In genomic region chr12:67151891-67152290, GRCh38 we compare ENCODE assay signal across 18 cellular contexts.
"Had no signal": no experiment of that assay in that cellular context is flagged by ENCODE, and none has a peak within 500 bp of the region (broad histone marks: within the 10 kb centered on the region; RNA-seq: fewer than 3 reads in every experiment).

No MANE protein-coding gene starts in this region.

- H3K27me3 ChIP-seq: foreskin keratinocyte, stomach, tibial artery had no signal

- H3K9me3 ChIP-seq: stomach, tibial artery had no signal

- H3K4me1 ChIP-seq: foreskin keratinocyte, stomach, tibial artery had no signal

- H3K27ac ChIP-seq: foreskin keratinocyte, stomach, tibial artery had no signal

- DNase-seq: activated CD4-positive, alpha-beta T cell treated with anti-CD3 and anti-CD28 coated beads for 4 hours; activated CD8-positive, alpha-beta T cell treated with anti-CD3 and anti-CD28 coated beads, Interleukin-2, amount 10 ng/mL, durations not matched to agents 7 days and 5 days; activated naive CD4-positive, alpha-beta T cell treated with anti-CD3 and anti-CD28 coated beads, Interleukin-2, amount 10 ng/mL, durations not matched to agents 7 days and 5 days; activated T-cell treated with anti-CD3 and anti-CD28 coated beads for 4 hours; amygdala; cerebellar nuclear complex; dermis blood vessel endothelial cell; foreskin keratinocyte; left colon; mammary epithelial cell; natural killer cell; occipital lobe; stimulated activated CD4-positive, alpha-beta T cell treated with anti-CD3 and anti-CD28 coated beads, Interleukin-4, amount 100 ng/mL, for 24 hours; stomach; T-helper 1 cell; tibial artery had no signal

- H3K4me3 ChIP-seq: stomach, tibial artery had no signal

- ATAC-seq: activated CD8-positive, alpha-beta T cell treated with anti-CD3 and anti-CD28 coated beads, Interleukin-2, amount 10 ng/mL, durations not matched to agents 7 days and 5 days; activated T-helper 17 cell treated with anti-CD3 and anti-CD28 coated beads, Interleukin-2, amount 50 U/mL, for 72 hours; foreskin keratinocyte; left colon; natural killer cell; sciatic nerve had no signal

- H3K36me3 ChIP-seq: stomach, tibial artery had no signal
